ENCODE assay signal across 1 cellular context in the genomic region with DNA sequence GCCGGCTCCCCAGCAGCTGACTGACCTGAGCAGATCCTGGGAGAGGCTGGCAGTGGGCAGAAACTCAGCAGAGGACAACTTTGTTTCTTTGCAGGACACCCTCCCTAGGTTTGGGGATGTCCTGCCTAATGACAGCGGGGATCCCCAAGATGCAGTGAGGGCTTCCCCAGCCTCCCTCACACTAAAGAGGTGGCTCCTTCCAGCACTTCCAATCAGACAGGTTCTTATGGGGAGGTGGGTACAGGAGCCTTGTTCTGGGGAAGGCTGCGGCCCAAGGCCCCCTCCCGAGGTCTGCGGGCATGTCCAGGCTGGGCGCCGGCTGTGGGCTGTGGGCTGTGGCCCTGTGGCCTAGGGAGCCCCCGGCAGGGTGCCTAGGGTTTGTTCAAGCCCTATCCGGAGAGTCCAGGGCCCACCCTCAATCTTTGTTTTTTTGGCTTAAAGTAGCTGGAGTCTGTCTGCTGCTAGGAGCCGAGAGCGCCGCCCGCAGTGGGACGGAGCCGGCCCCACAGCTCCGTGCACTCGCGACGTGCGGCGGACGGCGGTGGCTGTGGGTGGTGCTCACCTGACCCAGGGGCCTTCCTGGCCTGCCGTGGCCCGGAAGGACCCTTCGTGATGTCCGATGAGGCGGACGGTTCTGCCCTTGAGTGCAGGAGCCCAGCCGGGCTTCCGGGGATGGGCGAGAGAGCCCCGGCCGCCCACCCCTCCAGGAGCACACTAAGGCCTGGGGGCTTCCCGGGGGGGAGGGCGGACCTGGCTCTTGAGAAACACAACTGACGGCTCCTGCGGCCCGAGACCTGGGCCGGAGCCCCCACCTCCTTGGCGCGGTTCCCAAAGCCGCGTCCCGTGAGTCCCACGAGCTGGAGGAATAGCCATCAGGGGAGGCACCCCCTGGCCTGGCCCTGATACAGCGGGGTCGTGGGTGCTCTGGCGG.
A peak's percentile ranks its signal among the peaks of the same experiment; 100 is the strongest.
TF ChIP-seq lines count a peak whose summit lies in the region.

No MANE protein-coding gene starts in this region.

TF ChIP-seq in K562, 482 proteins besides CTCF, POLR2A, EP300 and RAD21:
- TF ChIP-seq, protein P1, sequence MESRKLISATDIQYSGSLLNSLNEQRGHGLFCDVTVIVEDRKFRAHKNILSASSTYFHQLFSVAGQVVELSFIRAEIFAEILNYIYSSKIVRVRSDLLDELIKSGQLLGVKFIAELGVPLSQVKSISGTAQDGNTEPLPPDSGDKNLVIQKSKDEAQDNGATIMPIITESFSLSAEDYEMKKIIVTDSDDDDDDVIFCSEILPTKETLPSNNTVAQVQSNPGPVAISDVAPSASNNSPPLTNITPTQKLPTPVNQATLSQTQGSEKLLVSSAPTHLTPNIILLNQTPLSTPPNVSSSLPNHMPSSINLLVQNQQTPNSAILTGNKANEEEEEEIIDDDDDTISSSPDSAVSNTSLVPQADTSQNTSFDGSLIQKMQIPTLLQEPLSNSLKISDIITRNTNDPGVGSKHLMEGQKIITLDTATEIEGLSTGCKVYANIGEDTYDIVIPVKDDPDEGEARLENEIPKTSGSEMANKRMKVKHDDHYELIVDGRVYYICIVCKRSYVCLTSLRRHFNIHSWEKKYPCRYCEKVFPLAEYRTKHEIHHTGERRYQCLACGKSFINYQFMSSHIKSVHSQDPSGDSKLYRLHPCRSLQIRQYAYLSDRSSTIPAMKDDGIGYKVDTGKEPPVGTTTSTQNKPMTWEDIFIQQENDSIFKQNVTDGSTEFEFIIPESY (CRISPR knock-in tag; IDR thresholded peaks at IDR 0.05): peak; percentile 67
- TF ChIP-seq SETDB1 (IDR thresholded peaks at IDR 0.05; ENCODE audit: low read length): no peak
TF ChIP-seq in K562: peak in this region for 1.
